In the genomic region with DNA sequence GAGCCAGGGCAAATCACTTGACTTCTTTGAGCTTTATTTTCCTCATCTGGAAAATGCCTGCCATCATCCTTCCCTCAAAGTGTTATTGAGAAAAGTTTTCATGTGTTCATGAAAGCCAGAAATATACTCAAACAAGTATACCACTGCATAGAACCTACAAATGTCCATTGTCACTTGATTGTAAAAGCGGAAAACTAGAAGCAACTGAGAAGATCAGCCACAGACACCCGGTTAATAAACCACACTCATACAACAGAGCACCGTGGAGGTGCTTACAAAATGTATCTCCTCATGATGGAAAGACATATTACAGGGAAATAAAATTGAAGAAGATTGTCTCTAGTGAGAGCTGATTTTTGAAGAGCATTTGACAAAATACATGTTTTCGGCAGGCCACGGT, we compare ENCODE assay signal across 22 cellular contexts.
DNase-seq lines count a peak whose midpoint lies in the region; ATAC-seq and TF ChIP-seq lines count a peak whose summit lies in the region.
"Had no signal": no experiment of that assay in that cellular context is flagged by ENCODE, and none has a peak within 500 bp of the region (broad histone marks: within the 10 kb centered on the region; RNA-seq: fewer than 3 reads in every experiment).

No MANE protein-coding gene starts in this region.

- no peak overlapping the region for H3K9ac ChIP-seq in BLaER1
- H3K9ac ChIP-seq in smooth muscle cell (ENCODE audit: low read depth): no peak overlapping the region

- TF ChIP-seq CTCF in HEK293 (tag by site-specific recombination; IDR thresholded peaks at IDR 0.05) (no peak), smooth muscle cell (IDR thresholded peaks at IDR 0.05; ENCODE audit: borderline replicate concordance, insufficient read depth, poor library complexity, severe bottlenecking) (no peak)

- POLR2A ChIA-PET in HEK293 (lab: Yijun Ruan, JAX): no interaction called here

- no peak overlapping the region for H3K27ac ChIP-seq in BLaER1
- H3K27ac ChIP-seq in HEK293 (ENCODE audit: extremely low read depth, low read depth, low read length): no peak overlapping the region
- H3K27ac ChIP-seq in mesodermal cell (ENCODE audit: low read depth, low read length, severe bottlenecking): peak overlapping the region; percentile 43
- H3K27ac ChIP-seq in smooth muscle cell (ENCODE audit: low read depth): peak overlapping the region; percentile 68
- H3K27ac ChIP-seq: 22Rv1 had no signal

- H3K4me1 ChIP-seq in BLaER1: peaks cover 53% of the 10 kb centered on the region
- H3K4me1 ChIP-seq in HEK293 (ENCODE audit: control insufficient read depth, insufficient read depth, low read length): peaks cover 8% of the 10 kb centered on the region
- peaks cover 5% of the 10 kb centered on the region for H3K4me1 ChIP-seq in mesodermal cell (ENCODE audit: control insufficient read depth, insufficient read depth, low read length, poor library complexity, severe bottlenecking)
- H3K4me1 ChIP-seq in smooth muscle cell (ENCODE audit: low read depth): peaks cover 10% of the 10 kb centered on the region

- no peaks in the 10 kb centered on the region for H3K27me3 ChIP-seq in BLaER1
- H3K27me3 ChIP-seq in smooth muscle cell (ENCODE audit: low read depth): no peaks in the 10 kb centered on the region
- H3K27me3 ChIP-seq: BE2C had no signal

- DNase-seq in smooth muscle cell (lab: John Stamatoyannopoulos, UW; ENCODE audit: unreplicated experiment): no peak
- DNase-seq in T-helper 2 cell: no peak
- no peak for DNase-seq in ACHN
- DNase-seq in occipital lobe (lab: John Stamatoyannopoulos, UW): no peak
- DNase-seq: AML-193; BE2C; C1 segment of cervical spinal cord; Caco-2; CD4-positive, alpha-beta memory T cell; DMS 273 treated with DMSO at 0.1 percent for 48 hours; DMS79; EL; GDM1; H9; HFFc6 had no signal

- H2AFZ ChIP-seq in smooth muscle cell (ENCODE audit: low read depth): no peak overlapping the region

- H3K4me2 ChIP-seq in BLaER1: peak overlapping the region; percentile 10; the same call in 1 of the 2 replicates
- H3K4me2 ChIP-seq in smooth muscle cell: no peak overlapping the region

- CTCF ChIA-PET in HEK293 (lab: Yijun Ruan, JAX): no interaction called here

- no peaks in the 10 kb centered on the region for H4K20me1 ChIP-seq in BLaER1
- no peaks in the 10 kb centered on the region for H4K20me1 ChIP-seq in smooth muscle cell (ENCODE audit: low read depth)

- in situ Hi-C loops in ACHN (cut with HindIII; ENCODE audit: low pct_ligation_motif_present, low pct_unique_long_range_greater_than_20kb, low sequenced_read_pairs): no loop called here

- no peak for ATAC-seq in GM21717 (IDR thresholded peaks at IDR 0.05; ENCODE audit: unreplicated experiment)
- ATAC-seq: GM12878, HCT116 had no signal

- H3K9me3 ChIP-seq in BLaER1 (peaks cover 6% of the 10 kb centered on the region), HEK293 (ENCODE audit: control insufficient read depth, insufficient read depth, low read depth, low read length) (no peaks in the 10 kb centered on the region), mesodermal cell (ENCODE audit: control insufficient read depth, low read length) (no peaks in the 10 kb centered on the region), smooth muscle cell (replicated peaks; ENCODE audit: low read depth) (no peaks in the 10 kb centered on the region)

- H3K79me2 ChIP-seq in smooth muscle cell (ENCODE audit: low read depth): no peaks in the 10 kb centered on the region

- H3K36me3 ChIP-seq in BLaER1 (no peaks in the 10 kb centered on the region), HEK293 (ENCODE audit: control insufficient read depth in 2 of 2, insufficient read depth in 1 of 2, low read length in 2 of 2) (no peaks in the 10 kb centered on the region), mesodermal cell (ENCODE audit: control insufficient read depth, insufficient read depth, low read length) (no peaks in the 10 kb centered on the region), smooth muscle cell (ENCODE audit: low read depth) (no peaks in the 10 kb centered on the region)
- H3K36me3 ChIP-seq: BE2C had no signal

- peaks cover 17% of the 10 kb centered on the region for H3F3A ChIP-seq in smooth muscle cell (ENCODE audit: low read depth)

- H3K4me3 ChIP-seq in BLaER1: no peak overlapping the region
- no peak overlapping the region for H3K4me3 ChIP-seq in HEK293 (ENCODE audit: low read depth, low read length)
- no peak overlapping the region for H3K4me3 ChIP-seq in mesodermal cell (ENCODE audit: extremely low read depth, insufficient read depth, low read length, poor library complexity, severe bottlenecking)
- no peak overlapping the region for H3K4me3 ChIP-seq in smooth muscle cell
- H3K4me3 ChIP-seq: GM12878 had no signal

- 95 to 98% methylated on average over 2 to 3 of the region's 5 CpGs for WGBS in mesodermal cell (ENCODE audit: insufficient coverage in 2 of 2), 2 experiments
- WGBS in smooth muscle cell (ENCODE audit: low lambda C conversion rate): 96% methylated on average over 5 of the region's 5 CpGs

TF ChIP-seq in HEK293, 187 proteins besides CTCF, POLR2A, EP300 and RAD21:
- no peak for TF ChIP-seq FEZF1 (tag by site-specific recombination; IDR thresholded peaks at IDR 0.05)
- peak; percentile 93 for TF ChIP-seq ZNF677 (tag by site-specific recombination; IDR thresholded peaks at IDR 0.05)
- TF ChIP-seq YY1 (tag by site-specific recombination; IDR thresholded peaks at IDR 0.05): no peak
- TF ChIP-seq, protein P1, sequence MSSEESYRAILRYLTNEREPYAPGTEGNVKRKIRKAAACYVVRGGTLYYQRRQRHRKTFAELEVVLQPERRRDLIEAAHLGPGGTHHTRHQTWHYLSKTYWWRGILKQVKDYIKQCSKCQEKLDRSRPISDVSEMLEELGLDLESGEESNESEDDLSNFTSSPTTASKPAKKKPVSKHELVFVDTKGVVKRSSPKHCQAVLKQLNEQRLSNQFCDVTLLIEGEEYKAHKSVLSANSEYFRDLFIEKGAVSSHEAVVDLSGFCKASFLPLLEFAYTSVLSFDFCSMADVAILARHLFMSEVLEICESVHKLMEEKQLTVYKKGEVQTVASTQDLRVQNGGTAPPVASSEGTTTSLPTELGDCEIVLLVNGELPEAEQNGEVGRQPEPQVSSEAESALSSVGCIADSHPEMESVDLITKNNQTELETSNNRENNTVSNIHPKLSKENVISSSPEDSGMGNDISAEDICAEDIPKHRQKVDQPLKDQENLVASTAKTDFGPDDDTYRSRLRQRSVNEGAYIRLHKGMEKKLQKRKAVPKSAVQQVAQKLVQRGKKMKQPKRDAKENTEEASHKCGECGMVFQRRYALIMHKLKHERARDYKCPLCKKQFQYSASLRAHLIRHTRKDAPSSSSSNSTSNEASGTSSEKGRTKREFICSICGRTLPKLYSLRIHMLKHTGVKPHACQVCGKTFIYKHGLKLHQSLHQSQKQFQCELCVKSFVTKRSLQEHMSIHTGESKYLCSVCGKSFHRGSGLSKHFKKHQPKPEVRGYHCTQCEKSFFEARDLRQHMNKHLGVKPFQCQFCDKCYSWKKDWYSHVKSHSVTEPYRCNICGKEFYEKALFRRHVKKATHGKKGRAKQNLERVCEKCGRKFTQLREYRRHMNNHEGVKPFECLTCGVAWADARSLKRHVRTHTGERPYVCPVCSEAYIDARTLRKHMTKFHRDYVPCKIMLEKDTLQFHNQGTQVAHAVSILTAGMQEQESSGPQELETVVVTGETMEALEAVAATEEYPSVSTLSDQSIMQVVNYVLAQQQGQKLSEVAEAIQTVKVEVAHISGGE (tag by site-specific recombination; conservative IDR thresholded peaks at IDR 0.05; ENCODE audit: low read depth): no peak

Comparison
In these comparisons a context has a peak if more than half of its experiments do, and no peak if none do; other contexts are left out.
1. H3K27ac ChIP-seq: peak in mesodermal cell (single experiment) and smooth muscle cell (single experiment); none in BLaER1 (single experiment) and HEK293 (single experiment).